Comparison of ENCODE assay signal across 16 cellular contexts in the genomic region with DNA sequence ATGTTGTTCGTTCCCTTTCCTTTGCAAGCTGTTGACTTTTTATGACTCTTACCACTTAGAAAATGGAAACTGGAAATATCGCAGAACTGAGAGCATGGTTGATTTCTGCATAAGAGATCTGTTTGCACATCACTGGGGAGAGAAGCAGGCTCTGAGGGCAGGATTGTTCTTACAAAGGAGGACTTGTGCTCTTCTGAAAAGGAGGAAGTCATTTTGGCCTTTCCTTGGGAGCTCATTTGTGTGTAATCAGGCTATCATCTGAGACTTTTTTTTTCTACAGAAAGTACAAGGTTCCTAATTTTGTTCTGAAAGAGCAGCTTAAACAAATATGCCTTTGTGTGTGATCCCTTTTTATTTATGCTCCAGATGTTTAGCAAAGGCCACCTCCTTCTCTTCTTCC.
A peak's percentile ranks its signal among the peaks of the same experiment; 100 is the strongest.
DNase-seq lines count a peak whose midpoint lies in the region; ATAC-seq and TF ChIP-seq lines count a peak whose summit lies in the region.
"Had no signal": no experiment of that assay in that cellular context is flagged by ENCODE, and none has a peak within 500 bp of the region (broad histone marks: within the 10 kb centered on the region; RNA-seq: fewer than 3 reads in every experiment).

No MANE protein-coding gene starts in this region.

- TF ChIP-seq CTCF in dorsolateral prefrontal cortex (IDR thresholded peaks at IDR 0.05 in 54 of 56, conservative IDR thresholded peaks at IDR 0.05 in 2 of 56; ENCODE audit: low read depth in 1 of 56, partially characterized antibody in 56 of 56), result no peak

- no peak overlapping the region for H3K9ac ChIP-seq in subcutaneous abdominal adipose tissue (ENCODE audit: low read length in 5 of 5)
- H3K9ac ChIP-seq: GM23248 had no signal

- intact Hi-C loops in activated CD4-positive, alpha-beta T cell treated with anti-CD3 and anti-CD28 coated beads, Interleukin-2, amount 10 ng/mL, durations not matched to agents 24 days and 14 days (cut with micrococcal nuclease), result no loop called here
- intact Hi-C loops in dorsolateral prefrontal cortex (cut with DNase I), result no loop called here

- H3K27ac ChIP-seq in dorsolateral prefrontal cortex (peak overlapping the region in 48 of 59 donors; percentile 4 to 83 (median 56)), subcutaneous abdominal adipose tissue (ENCODE audit: low read depth, low read length) (peak overlapping the region; percentile 69)
- H3K27ac ChIP-seq: GM23248 had no signal

- peak overlapping the region; percentile 3 for H3K27ac Mint-ChIP-seq in activated CD4-positive, alpha-beta T cell treated with anti-CD3 and anti-CD28 coated beads, Interleukin-2, amount 10 ng/mL, durations not matched to agents 24 days and 14 days
- H3K27ac Mint-ChIP-seq: activated naive CD4-positive, alpha-beta T cell treated with anti-CD3 and anti-CD28 coated beads, Interleukin-2, amount 50 U/mL, for 24 hours; naive B cell had no signal

- no peak for DNase-seq in activated CD4-positive, alpha-beta T cell treated with anti-CD3 and anti-CD28 coated beads, Interleukin-2, amount 10 ng/mL, durations not matched to agents 24 days and 14 days
- no peak for DNase-seq in activated CD4-positive, alpha-beta T cell treated with anti-CD3 and anti-CD28 coated beads for 4 hours
- DNase-seq in NOMO-1 treated with DMSO at 0.1 percent for 48 hours (lab: John Stamatoyannopoulos, UW; ENCODE audit: unreplicated experiment) (peak; percentile 26), dorsolateral prefrontal cortex (no peak), NAMALWA (ENCODE audit: low spot score) (no peak), iPS-NIHi11 (ENCODE audit: low spot score) (no peak)
- DNase-seq: effector memory CD4-positive, alpha-beta T cell; GM23248; naive B cell; NCI-H187 treated with DMSO at 0.1 percent for 48 hours; NCI-H510A treated with DMSO at 0.1 percent for 48 hours had no signal

- H3K4me3 Mint-ChIP-seq in activated CD4-positive, alpha-beta T cell treated with anti-CD3 and anti-CD28 coated beads, Interleukin-2, amount 10 ng/mL, durations not matched to agents 24 days and 14 days, result no peak overlapping the region
- H3K4me3 Mint-ChIP-seq: activated naive CD4-positive, alpha-beta T cell treated with anti-CD3 and anti-CD28 coated beads, Interleukin-2, amount 50 U/mL, for 24 hours; CD14-positive monocyte; naive B cell had no signal

- H3K36me3 ChIP-seq in subcutaneous abdominal adipose tissue (ENCODE audit: control insufficient read depth in 5 of 5, insufficient read depth in 5 of 5, low read length in 5 of 5), result peaks cover 0 to 7% (median 3%) of the 10 kb centered on the region in 5 donors

- no peaks in the 10 kb centered on the region for H3K27me3 Mint-ChIP-seq in activated CD4-positive, alpha-beta T cell treated with anti-CD3 and anti-CD28 coated beads, Interleukin-2, amount 10 ng/mL, durations not matched to agents 24 days and 14 days
- H3K27me3 Mint-ChIP-seq: activated naive CD4-positive, alpha-beta T cell treated with anti-CD3 and anti-CD28 coated beads, Interleukin-2, amount 50 U/mL, for 24 hours had no signal

- H3K36me3 Mint-ChIP-seq in activated CD4-positive, alpha-beta T cell treated with anti-CD3 and anti-CD28 coated beads, Interleukin-2, amount 10 ng/mL, durations not matched to agents 24 days and 14 days (ENCODE audit: low read depth), result peaks cover 67% of the 10 kb centered on the region
- H3K36me3 Mint-ChIP-seq: naive B cell had no signal

- H3K27me3 ChIP-seq in dorsolateral prefrontal cortex (no peaks in the 10 kb centered on the region), subcutaneous abdominal adipose tissue (ENCODE audit: control insufficient read depth in 5 of 5, insufficient read depth in 4 of 5, low read length in 5 of 5) (peaks cover 0 to 3% (median 0%) of the 10 kb centered on the region in 5 donors)

- H3K9me3 ChIP-seq in subcutaneous abdominal adipose tissue (ENCODE audit: control insufficient read depth in 5 of 5, low read length in 5 of 5), result no peaks in the 10 kb centered on the region

- no peaks in the 10 kb centered on the region for H3K9me3 Mint-ChIP-seq in activated CD4-positive, alpha-beta T cell treated with anti-CD3 and anti-CD28 coated beads, Interleukin-2, amount 10 ng/mL, durations not matched to agents 24 days and 14 days
- H3K9me3 Mint-ChIP-seq: activated naive CD4-positive, alpha-beta T cell treated with anti-CD3 and anti-CD28 coated beads, Interleukin-2, amount 50 U/mL, for 24 hours; naive B cell had no signal

- H3K4me1 ChIP-seq in subcutaneous abdominal adipose tissue (ENCODE audit: control insufficient read depth in 5 of 5, insufficient read depth in 5 of 5, low read length in 5 of 5), result peaks cover 0 to 40% (median 3%) of the 10 kb centered on the region in 5 donors

- peaks cover 21% of the 10 kb centered on the region for H3K4me1 Mint-ChIP-seq in activated CD4-positive, alpha-beta T cell treated with anti-CD3 and anti-CD28 coated beads, Interleukin-2, amount 10 ng/mL, durations not matched to agents 24 days and 14 days
- H3K4me1 Mint-ChIP-seq: naive B cell had no signal

- no peak for ATAC-seq in GM19395 (IDR thresholded peaks at IDR 0.05; ENCODE audit: unreplicated experiment)
- ATAC-seq: Panc1 had no signal

- H3K4me3 ChIP-seq in dorsolateral prefrontal cortex, result no peak overlapping the region
- no peak overlapping the region for H3K4me3 ChIP-seq in subcutaneous abdominal adipose tissue (ENCODE audit: low read depth in 1 of 5, low read length in 5 of 5)
- H3K4me3 ChIP-seq: GM23248 had no signal
